Comparison of ENCODE assay signal across 11 cellular contexts in the genomic region with DNA sequence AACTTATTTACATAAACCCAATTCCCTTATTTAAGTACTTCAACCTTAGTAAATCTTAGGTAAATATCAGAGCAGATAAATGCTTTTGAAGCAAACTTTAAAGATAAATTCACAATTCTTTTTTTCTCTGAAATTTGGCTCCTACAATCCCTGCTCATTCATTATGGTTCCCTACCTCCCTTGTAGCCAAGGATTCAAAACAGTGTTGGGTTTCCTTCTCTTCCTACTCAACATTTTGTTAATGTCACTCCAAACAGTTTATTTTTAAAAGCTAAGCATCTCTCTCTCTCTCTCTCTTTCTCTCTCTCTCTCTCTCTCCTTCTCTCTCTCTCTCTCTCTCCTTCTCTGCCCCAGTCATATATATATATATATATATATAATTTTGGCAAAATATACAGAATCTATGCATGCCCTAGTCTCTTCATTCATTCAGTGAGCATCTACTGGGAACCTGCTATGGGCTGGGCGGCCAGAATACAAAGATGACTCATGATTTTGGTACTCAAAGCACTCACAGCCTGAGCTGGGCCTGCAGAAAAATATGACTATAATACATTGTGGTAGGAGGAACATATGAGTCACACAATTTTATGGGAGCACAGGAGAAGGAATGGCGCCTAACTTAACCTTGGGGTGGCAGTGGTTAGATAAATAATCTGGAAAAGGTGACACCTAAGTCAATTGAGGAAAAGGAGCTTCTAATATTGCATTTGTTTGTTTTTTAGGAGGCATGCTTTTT.
DNase-seq lines count a peak whose midpoint lies in the region; ATAC-seq, FAIRE-seq and TF ChIP-seq lines count a peak whose summit lies in the region.
"Had no signal": no experiment of that assay in that cellular context is flagged by ENCODE, and none has a peak within 500 bp of the region (broad histone marks: within the 10 kb centered on the region; RNA-seq: fewer than 3 reads in every experiment).

No MANE protein-coding gene starts in this region.

- H3K36me3 Mint-ChIP-seq in activated T-cell treated with anti-CD3 and anti-CD28 coated beads, Interleukin-2, amount 50 U/mL, for 24 hours (ENCODE audit: low read depth): no peaks in the 10 kb centered on the region
- H3K36me3 Mint-ChIP-seq: brain, mesothelial cell of epicardium had no signal

- FAIRE-seq in bronchial epithelial cell (lab: Jason Lieb, UNC): no peak

- ATAC-seq in HG03097 (IDR thresholded peaks at IDR 0.05; ENCODE audit: low FRiP score, unreplicated experiment): no peak
- ATAC-seq in GM21381 (IDR thresholded peaks at IDR 0.05; ENCODE audit: unreplicated experiment): no peak

- H3K9ac ChIP-seq in BLaER1 treated with 17β-estradiol and CSF1 and Interleukin-3, amounts not matched to agents 10 nM and 100 nM: no peak overlapping the region

- DNase-seq in LoVo (ENCODE audit: low spot score): peak; percentile 96
- DNase-seq in bronchial epithelial cell (ENCODE audit: low read depth): peak; percentile 92
- DNase-seq in mucosa of gallbladder (ENCODE audit: low spot score): peak; percentile 25
- no peak for DNase-seq in activated CD8-positive, alpha-beta memory T cell treated with anti-CD3 and anti-CD28 coated beads, Interleukin-2, amount 50 U/mL, for 48 hours
- no peak for DNase-seq in activated T-cell treated with anti-CD3 and anti-CD28 coated beads, Interleukin-2, amount 50 U/mL, for 24 hours
- DNase-seq: WERI-Rb-1 had no signal

- no peak for TF ChIP-seq CTCF in bronchial epithelial cell (IDR thresholded peaks at IDR 0.05; ENCODE audit: insufficient read depth, low read length, severe bottlenecking)

- peaks cover 26 to 69% (median 55%) of the 10 kb centered on the region in 10 experiments for H3K4me1 ChIP-seq in BLaER1 treated with 17β-estradiol and CSF1 and Interleukin-3, amounts not matched to agents 10 nM and 100 nM

- no peaks in the 10 kb centered on the region for H3K27me3 ChIP-seq in BLaER1 treated with 17β-estradiol and CSF1 and Interleukin-3, amounts not matched to agents 10 nM and 100 nM
- no peaks in the 10 kb centered on the region for H3K27me3 ChIP-seq in bronchial epithelial cell (ENCODE audit: control insufficient read depth, insufficient read depth, low read length)

- no peak overlapping the region for H3K4me3 ChIP-seq in BLaER1 treated with 17β-estradiol and CSF1 and Interleukin-3, amounts not matched to agents 10 nM and 100 nM
- no peak overlapping the region for H3K4me3 ChIP-seq in bronchial epithelial cell (ENCODE audit: low read depth, low read length)

- no peaks in the 10 kb centered on the region for H3K36me3 ChIP-seq in BLaER1 treated with 17β-estradiol and CSF1 and Interleukin-3, amounts not matched to agents 10 nM and 100 nM
- no peaks in the 10 kb centered on the region for H3K36me3 ChIP-seq in bronchial epithelial cell (ENCODE audit: control insufficient read depth, insufficient read depth, low read length)
- H3K36me3 ChIP-seq: WERI-Rb-1 had no signal

- H3K27me3 Mint-ChIP-seq in activated T-cell treated with anti-CD3 and anti-CD28 coated beads, Interleukin-2, amount 50 U/mL, for 24 hours: peaks cover 8% of the 10 kb centered on the region

- no peaks in the 10 kb centered on the region for H4K20me1 ChIP-seq in BLaER1 treated with 17β-estradiol and CSF1 and Interleukin-3, amounts not matched to agents 10 nM and 100 nM

- H3K27ac ChIP-seq in BLaER1 treated with 17β-estradiol and CSF1 and Interleukin-3, amounts not matched to agents 10 nM and 100 nM: peak overlapping the region in 4 of 11 experiments; percentile 73 to 85 (median 78); a peak in 8 of 22 replicates
- H3K27ac ChIP-seq: WERI-Rb-1 had no signal

- no peaks in the 10 kb centered on the region for H3K4me1 Mint-ChIP-seq in activated T-cell treated with anti-CD3 and anti-CD28 coated beads, Interleukin-2, amount 50 U/mL, for 24 hours (ENCODE audit: low read depth)
- H3K4me1 Mint-ChIP-seq: brain, mesothelial cell of epicardium had no signal

- H3K4me3 Mint-ChIP-seq in activated T-cell treated with anti-CD3 and anti-CD28 coated beads, Interleukin-2, amount 50 U/mL, for 24 hours: no peak overlapping the region
- H3K4me3 Mint-ChIP-seq: brain, mesothelial cell of epicardium had no signal

- peak overlapping the region in 8 of 11 experiments; percentile 61 to 82 (median 78); a peak in 15 of 22 replicates for H3K4me2 ChIP-seq in BLaER1 treated with 17β-estradiol and CSF1 and Interleukin-3, amounts not matched to agents 10 nM and 100 nM

- H3K9me3 Mint-ChIP-seq in activated T-cell treated with anti-CD3 and anti-CD28 coated beads, Interleukin-2, amount 50 U/mL, for 24 hours: no peaks in the 10 kb centered on the region
- H3K9me3 Mint-ChIP-seq: brain had no signal

- peaks cover 0 to 7% (median 0%) of the 10 kb centered on the region in 11 experiments; a peak in 2 of 22 replicates for H3K9me3 ChIP-seq in BLaER1 treated with 17β-estradiol and CSF1 and Interleukin-3, amounts not matched to agents 10 nM and 100 nM (replicated peaks in 1 of 11)

- H3K27ac Mint-ChIP-seq in activated T-cell treated with anti-CD3 and anti-CD28 coated beads, Interleukin-2, amount 50 U/mL, for 24 hours: no peak overlapping the region
- H3K27ac Mint-ChIP-seq: brain, mesothelial cell of epicardium had no signal

Comparison
In these comparisons a context has a peak if more than half of its experiments do, and no peak if none do; other contexts are left out.
1. DNase-seq: peak in LoVo (single experiment), bronchial epithelial cell (single experiment) and mucosa of gallbladder (single experiment); none in activated CD8-positive, alpha-beta memory T cell treated with anti-CD3 and anti-CD28 coated beads, Interleukin-2, amount 50 U/mL, for 48 hours (single experiment) and activated T-cell treated with anti-CD3 and anti-CD28 coated beads, Interleukin-2, amount 50 U/mL, for 24 hours (single experiment).